ENCODE assay signal across 8 cellular contexts in the genomic region with DNA sequence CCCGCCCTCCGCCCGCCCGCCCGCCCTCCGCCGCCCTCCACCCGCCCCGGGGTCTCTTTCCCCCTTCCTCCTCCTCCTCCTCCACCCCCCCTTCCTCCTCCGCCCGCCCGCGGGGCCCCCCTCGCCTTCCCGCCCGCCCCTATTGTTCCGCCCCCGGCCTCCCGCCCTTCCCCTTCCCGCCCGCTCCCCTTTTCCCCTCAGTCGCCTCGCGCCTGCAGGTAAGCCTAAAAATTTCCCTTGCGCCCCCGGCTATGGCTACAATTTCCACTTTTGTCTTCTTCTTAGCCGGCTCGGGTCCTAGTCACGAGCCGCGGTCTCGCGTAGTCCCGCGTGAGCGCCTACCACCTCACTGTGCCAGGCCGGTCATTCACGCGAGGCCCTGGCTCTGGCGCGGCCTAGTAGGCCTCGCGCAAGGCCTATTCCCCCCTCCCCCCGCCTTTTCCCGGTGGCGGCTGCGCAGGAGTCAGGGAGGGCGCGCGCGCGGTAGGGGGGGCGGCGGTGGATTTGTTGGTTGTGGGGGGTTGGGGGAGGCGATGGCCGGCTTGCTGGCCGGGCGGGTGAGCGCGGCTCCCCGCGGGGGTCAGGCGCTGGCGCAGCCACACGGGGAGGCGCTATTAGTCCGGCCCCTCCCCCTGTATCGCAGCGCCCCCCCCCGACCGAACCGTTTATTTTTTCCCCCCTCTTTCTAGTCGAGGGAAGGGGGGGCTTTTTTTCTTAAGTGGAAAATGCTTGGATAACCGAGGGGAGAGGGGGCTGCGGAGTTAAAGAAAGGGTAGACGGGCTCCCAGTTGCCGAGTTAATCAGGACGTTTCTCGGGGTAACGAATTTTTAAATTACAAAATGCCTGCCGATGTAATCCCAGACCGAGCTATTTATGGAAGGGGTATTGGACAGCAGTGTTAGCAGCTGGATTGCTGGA. TPM values are rescaled to one million over a fixed set of nuclear protein-coding genes. Genes with fewer than 3 reads are reported as not detected.
DNase-seq lines count a peak whose midpoint lies in the region; ATAC-seq and TF ChIP-seq lines count a peak whose summit lies in the region.

No MANE protein-coding gene starts in this region.

- H4K91ac ChIP-seq in H9 (ENCODE audit: insufficient read length, low read depth, low read length), result no peak overlapping the region

- H3K4ac ChIP-seq in H9 (ENCODE audit: low read depth, low read length), result no peak overlapping the region; the same call in 1 of the 2 replicates

- H3K36me3 ChIP-seq in mammary epithelial cell (ENCODE audit: insufficient read depth, low read length), result peaks cover 38% of the 10 kb centered on the region

- no peaks in the 10 kb centered on the region for H3K4me1 ChIP-seq in H9 (ENCODE audit: insufficient read depth, low read length)
- H3K4me1 ChIP-seq in mammary epithelial cell (ENCODE audit: insufficient read depth, low read length), result peaks cover 11% of the 10 kb centered on the region

- H3K36me3 Mint-ChIP-seq in H9 (ENCODE audit: insufficient read depth in 1 of 3, low read depth in 3 of 3) (peaks cover 45 to 58% (median 57%) of the 10 kb centered on the region in 3 experiments), activated B cell treated with CpG ODN at 0.5 μM for 24 hours (ENCODE audit: low read depth) (peaks cover 61% of the 10 kb centered on the region), immature natural killer cell (peaks cover 12 to 26% (median 20%) of the 10 kb centered on the region in 3 donors)

- H2AFZ ChIP-seq in H9 (ENCODE audit: low read length) (no peak overlapping the region), mammary epithelial cell (ENCODE audit: low read depth, low read length) (peak overlapping the region; percentile 57)

- H3K79me1 ChIP-seq in H9 (ENCODE audit: insufficient read depth, low read depth, low read length, poor library complexity, severe bottlenecking), result peaks cover 3% of the 10 kb centered on the region

- ATAC-seq in activated B cell treated with CpG ODN at 0.5 μM for 24 hours (ENCODE audit: low read depth) (peak; percentile 29), HG03457 (IDR thresholded peaks at IDR 0.05; ENCODE audit: unreplicated experiment) (no peak)

- H3K9me3 ChIP-seq in H9 (ENCODE audit: control insufficient read depth, low read depth, low read length), result no peaks in the 10 kb centered on the region
- no peaks in the 10 kb centered on the region for H3K9me3 ChIP-seq in mammary epithelial cell (replicated peaks; ENCODE audit: insufficient read depth, low read length)

- no peak overlapping the region for H2AK5ac ChIP-seq in H9 (ENCODE audit: insufficient read length, low read length)

- POLR2A ChIA-PET in activated B cell treated with CpG ODN at 0.5 μM for 24 hours (lab: Charles Lee), result interaction anchor here (0.6 to 1.7 kb wide), 13 partner anchors 9 to 373 kb away, joined by 3 to 8 read pairs (median 5); a partner anchor contains a TSS

- H2BK5ac ChIP-seq in H9 (ENCODE audit: insufficient read length, low read length), result peak overlapping the region; percentile 1

- peak overlapping the region; percentile 100 for H3K27ac Mint-ChIP-seq in H9
- H3K27ac Mint-ChIP-seq in activated B cell treated with CpG ODN at 0.5 μM for 24 hours, result peak overlapping the region; percentile 99
- H3K27ac Mint-ChIP-seq in immature natural killer cell, result peak overlapping the region; percentile 61 to 99 (median 97)

- WGBS in H9 (ENCODE audit: extremely low coverage, insufficient read length, low lambda C conversion rate), result no CpG with 5 or more reads among the region's 82 CpGs
- under 1% methylated on average over 22 of the region's 82 CpGs for WGBS in mammary epithelial cell (ENCODE audit: low coverage, missing lambda C conversion rate)

- H3K27me3 ChIP-seq in H9 (ENCODE audit: insufficient read depth, low read length) (no peaks in the 10 kb centered on the region), mammary epithelial cell (ENCODE audit: insufficient read depth, low read length) (no peaks in the 10 kb centered on the region)

- CTCF ChIA-PET in activated B cell treated with CpG ODN at 0.5 μM for 24 hours (lab: Charles Lee) (interaction anchor here (0.9 to 1.9 kb wide), 2 partner anchors 23 to 57 kb away, joined by 3 to 4 read pairs; no protein-coding TSS in a partner anchor), mammary epithelial cell (lab: Charles Lee; ENCODE audit: low non-redundant PET) (interaction anchor here (0.6 kb wide), 1 partner anchor 31 kb away, joined by 8 read pairs; no protein-coding TSS in a partner anchor)

- dilution Hi-C loops in mammary epithelial cell (cut with HindIII; ENCODE audit: low sequenced_read_pairs), result no loop called here

- peak overlapping the region; percentile 68 to 99 (median 99) for H3K4me3 ChIP-seq in mammary epithelial cell (replicated peaks in 1 of 3; ENCODE audit: insufficient read depth in 1 of 3, low read depth in 2 of 3, low read length in 3 of 3)
- H3K4me3 ChIP-seq in skin epidermis, result peak overlapping the region; percentile 68 to 99 (median 77)

- no peaks in the 10 kb centered on the region for H4K20me1 ChIP-seq in H9 (ENCODE audit: control insufficient read depth, insufficient read depth, insufficient read length)
- H4K20me1 ChIP-seq in mammary epithelial cell (ENCODE audit: insufficient read depth, low read length), result peaks cover 23% of the 10 kb centered on the region

- H4K5ac ChIP-seq in H9 (ENCODE audit: insufficient read length, low read depth, low read length), result peak overlapping the region; percentile 7

- H3K9me3 Mint-ChIP-seq in H9, result no peaks in the 10 kb centered on the region; a peak in 1 of 5 replicates
- H3K9me3 Mint-ChIP-seq in activated B cell treated with CpG ODN at 0.5 μM for 24 hours, result no peaks in the 10 kb centered on the region
- no peaks in the 10 kb centered on the region for H3K9me3 Mint-ChIP-seq in immature natural killer cell

- H3K79me2 ChIP-seq in H9 (ENCODE audit: insufficient read depth, low read length), result peaks cover 23% of the 10 kb centered on the region
- peaks cover 53% of the 10 kb centered on the region for H3K79me2 ChIP-seq in mammary epithelial cell (ENCODE audit: insufficient read depth, low read length)

- H3K4me3 Mint-ChIP-seq in H9, result peak overlapping the region; percentile 97
- peak overlapping the region; percentile 99 for H3K4me3 Mint-ChIP-seq in activated B cell treated with CpG ODN at 0.5 μM for 24 hours
- H3K4me3 Mint-ChIP-seq in immature natural killer cell, result peak overlapping the region; percentile 95 to 99 (median 99)

- no peaks in the 10 kb centered on the region for H3K23me2 ChIP-seq in H9 (ENCODE audit: insufficient read length, low read depth, low read length, poor library complexity, severe bottlenecking)

- in situ Hi-C loops in mammary epithelial cell (cut with MboI; ENCODE audit: low sequenced_read_pairs in 2 of 2), result no loop called here

- H4K8ac ChIP-seq in H9 (replicated peaks; ENCODE audit: insufficient read length, low read depth, low read length), result no peak overlapping the region

- DNase-seq in CD1c-positive myeloid dendritic cell (ENCODE audit: extremely low spot score) (peak; percentile 80), H9 (peak; percentile 89), NCI-H2107 (lab: John Stamatoyannopoulos, UW) (peak; percentile 43), activated B cell treated with CpG ODN at 0.5 μM for 24 hours (peak; percentile 81), mammary epithelial cell (peak; percentile 79), immature natural killer cell (peak; percentile 79 to 84 (median 82))

- H3K27me3 Mint-ChIP-seq in H9 (ENCODE audit: low read depth) (no peaks in the 10 kb centered on the region), activated B cell treated with CpG ODN at 0.5 μM for 24 hours (no peaks in the 10 kb centered on the region), immature natural killer cell (ENCODE audit: low read depth in 3 of 3) (peaks cover 4 to 10% (median 7%) of the 10 kb centered on the region in 3 donors)

- H3K56ac ChIP-seq in H9 (ENCODE audit: insufficient read length, low read depth, low read length), result no peak overlapping the region

- no peak overlapping the region for H3T11ph ChIP-seq in H9 (ENCODE audit: low read length)

- peak overlapping the region; percentile 98 for H3K18ac ChIP-seq in H9 (ENCODE audit: insufficient read length, low read depth, low read length)

- H3K27ac ChIP-seq in H9 (ENCODE audit: insufficient read length, low read depth, low read length) (peak overlapping the region; percentile 24), mammary epithelial cell (ENCODE audit: insufficient read depth, low read depth, low read length) (peak overlapping the region; percentile 87), skin epidermis (peak overlapping the region; percentile 78 to 99 (median 96))

- no peak overlapping the region for H2BK12ac ChIP-seq in H9 (ENCODE audit: insufficient read length, low read depth, low read length)

- no peak overlapping the region for H2BK15ac ChIP-seq in H9 (ENCODE audit: low read depth, low read length)

- TF ChIP-seq CTCF in H9 (conservative IDR thresholded peaks at IDR 0.05) (peak; percentile 52; the same call in 2 of the 3 replicates), activated B cell treated with CpG ODN at 0.5 μM for 24 hours (IDR thresholded peaks at IDR 0.05) (no peak), mammary epithelial cell (conservative IDR thresholded peaks at IDR 0.05 in 1 of 2, IDR thresholded peaks at IDR 0.05 in 1 of 2; ENCODE audit: extremely low read depth in 1 of 2, insufficient read depth in 1 of 2, low read depth in 1 of 2, low read length in 2 of 2) (peak in 1 of 2 donors; percentile 38)

- H3K9ac ChIP-seq in H9 (ENCODE audit: extremely low read depth, insufficient read length, low read length) (peak overlapping the region; percentile 100), mammary epithelial cell (ENCODE audit: insufficient read depth, low read length) (peak overlapping the region; percentile 95)

- H2BK120ac ChIP-seq in H9 (ENCODE audit: low read depth, low read length, poor library complexity, severe bottlenecking), result peak overlapping the region; percentile 84

- no peak overlapping the region for H2BK20ac ChIP-seq in H9 (ENCODE audit: low read depth, low read length, poor library complexity, severe bottlenecking)

- no peak overlapping the region for H3K23ac ChIP-seq in H9 (ENCODE audit: insufficient read length, low read depth, low read length)

- H3K4me2 ChIP-seq in H9 (ENCODE audit: insufficient read depth, insufficient read length, low read length) (peak overlapping the region; percentile 49), mammary epithelial cell (ENCODE audit: insufficient read depth, low read depth, low read length) (peak overlapping the region; percentile 91)

- H3K4me1 Mint-ChIP-seq in H9 (peaks cover 19 to 37% of the 10 kb centered on the region in 2 experiments), activated B cell treated with CpG ODN at 0.5 μM for 24 hours (peaks cover 30% of the 10 kb centered on the region), immature natural killer cell (peaks cover 29 to 46% of the 10 kb centered on the region in 2 donors)

- intact Hi-C loops in activated B cell treated with CpG ODN at 0.5 μM for 24 hours (cut with micrococcal nuclease) (loop anchor here (1.0 to 2.0 kb wide), 3 partner anchors 131 to 272 kb away; a partner anchor contains a TSS), mammary epithelial cell (cut with micrococcal nuclease) (loop anchor here (1.0 kb wide), 3 partner anchors 24 to 131 kb away; a partner anchor contains a TSS)

- no TSS peak for BruUV-seq in mammary epithelial cell (replicated peaks; lab: Mats Ljungman, UMichigan)

- peak overlapping the region; percentile 95 for H3K14ac ChIP-seq in H9 (ENCODE audit: insufficient read depth, low read length)

RNA-seq across cellular contexts. Expression of a gene that starts 0.5 kb away (rescaled TPM):
- total RNA-seq in H9 (2021) (1,184 and 1,207 TPM in 2 replicates), activated B cell treated with CpG ODN at 0.5 μM for 24 hours (841 and 853 TPM in 2 replicates), mammary epithelial cell (100 to 1,000 TPM; 187 to 654 TPM)
- polyA plus RNA-seq in mammary epithelial cell (202 TPM), immature natural killer cell (100 to 1,000 TPM in 1 of 3 donors, 10 to 100 TPM in 2; 79.2 to 102 (median 92.2) TPM)
- 842 TPM for polyA minus RNA-seq in mammary epithelial cell

RNA-seq across cellular contexts. Expression of a gene that starts 10.9 kb away (rescaled TPM):
- total RNA-seq in H9 (2021), result 144 and 147 TPM in 2 replicates
- total RNA-seq in activated B cell treated with CpG ODN at 0.5 μM for 24 hours, result 266 and 288 TPM in 2 replicates
- total RNA-seq in mammary epithelial cell, result 100 to 1,000 TPM in 1 of 2 donors, 10 to 100 TPM in 1; 43.5 to 158 TPM
- polyA plus RNA-seq in mammary epithelial cell, result 91.8 TPM
- polyA minus RNA-seq in mammary epithelial cell, result 102 TPM
- polyA plus RNA-seq in immature natural killer cell, result 1,000 to 10,000 TPM in 1 of 3 donors, 100 to 1,000 TPM in 2; 527 to 1,019 (median 714) TPM

RNA-seq across cellular contexts. Expression of a gene that starts 28.8 kb away (rescaled TPM):
- total RNA-seq in H9 (2021) (not detected in 2 replicates), activated B cell treated with CpG ODN at 0.5 μM for 24 hours (not detected in 2 replicates), mammary epithelial cell (not detected)
- polyA plus RNA-seq in mammary epithelial cell (not detected), immature natural killer cell (under 1 TPM in 1 of 3 donors, not detected in 2; 0.19 TPM)
- not detected for polyA minus RNA-seq in mammary epithelial cell

RNA-seq across cellular contexts. Expression of a gene that starts 46.8 kb away (rescaled TPM):
- total RNA-seq in H9 (2021) (22.3 and 26.6 TPM in 2 replicates), activated B cell treated with CpG ODN at 0.5 μM for 24 hours (3.6 and 6.0 TPM in 2 replicates), mammary epithelial cell (10 to 100 TPM; 10.3 to 19.0 TPM)
- polyA plus RNA-seq in mammary epithelial cell (12.3 TPM), immature natural killer cell (1 to 10 TPM in 2 of 3 donors, not detected in 1; 1.2 to 2.7 TPM)
- polyA minus RNA-seq in mammary epithelial cell, result 42.1 TPM

RNA-seq across cellular contexts. Expression of a gene that starts 48.7 kb away (rescaled TPM):
- 79.2 and 80.1 TPM in 2 replicates for total RNA-seq in H9 (2021)
- 45.7 and 49.6 TPM in 2 replicates for total RNA-seq in activated B cell treated with CpG ODN at 0.5 μM for 24 hours
- total RNA-seq in mammary epithelial cell, result 10 to 100 TPM; 21.2 to 32.2 TPM
- polyA plus RNA-seq in mammary epithelial cell, result 36.3 TPM
- polyA minus RNA-seq in mammary epithelial cell, result 16.7 TPM
- polyA plus RNA-seq in immature natural killer cell, result 10 to 100 TPM; 11.5 to 28.9 (median 28.8) TPM

Comparison
In these comparisons a context has a peak if more than half of its experiments do, and no peak if none do; other contexts are left out.
1. H3K27ac ChIP-seq: peak in every context shown above with its lines; median percentile 96 in skin epidermis; 87 in mammary epithelial cell; 24 in H9.